ENCODE assay signal across 29 cellular contexts in the genomic region with DNA sequence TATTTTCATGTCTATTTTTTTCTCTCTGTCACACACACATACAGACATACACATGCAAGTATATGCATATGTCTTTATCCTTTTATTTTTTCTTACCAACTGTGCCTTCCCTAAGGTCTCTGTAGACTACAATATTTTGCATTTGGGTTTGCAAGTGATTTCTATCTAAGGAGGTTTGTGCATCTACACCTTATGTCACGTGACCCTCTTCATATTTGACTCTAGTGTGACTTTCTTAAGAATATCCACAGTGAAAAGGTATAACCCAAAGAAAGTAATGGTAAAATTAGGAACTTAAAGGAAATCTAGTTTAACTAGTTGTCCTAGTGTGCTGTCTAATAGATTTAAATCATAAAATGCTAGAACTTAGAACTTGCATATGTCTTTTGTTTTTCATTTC.
"Had no signal": no experiment of that assay in that cellular context is flagged by ENCODE, and none has a peak within 500 bp of the region (broad histone marks: within the 10 kb centered on the region; RNA-seq: fewer than 3 reads in every experiment).

No MANE protein-coding gene starts in this region.

- H3K36me3 ChIP-seq: stomach, suprapubic skin, thoracic aorta, thyroid gland, tibial artery, tibial nerve, transverse colon, upper lobe of left lung, upper lobe of right lung, uterus, vagina had no signal

- H3K27me3 Mint-ChIP-seq: stimulated activated memory B cell treated with anti-CD40 and anti-IgM and Interleukin-4, amounts not matched to agents 10 μg/mL and 1 μg/mL and 100 μg/mL, for 72 hours; stimulated activated naive B cell treated with anti-CD40 and anti-IgM and Interleukin-4, amounts not matched to agents 10 μg/mL and 1 μg/mL and 100 μg/mL, for 72 hours; stimulated activated naive CD8-positive, alpha-beta T cell treated with anti-CD3 and anti-CD28 coated beads, Interleukin-15, amount 100 ng/mL, for 72 hours; stimulated activated naive CD8-positive, alpha-beta T cell treated with anti-CD3 and anti-CD28 coated beads, Interleukin-15, Interleukin-2, amounts not matched to agents 100 ng/mL and 50 ng/mL, for 24 hours; type B pancreatic cell had no signal

- H3K27me3 ChIP-seq: stomach, suprapubic skin, testis, thyroid gland, tibial artery, tibial nerve, transverse colon, upper lobe of left lung, upper lobe of right lung, uterus, vagina had no signal

- H3K9me3 ChIP-seq: stomach, suprapubic skin, testis, thoracic aorta, thyroid gland, tibial artery, tibial nerve, transverse colon, upper lobe of left lung, upper lobe of right lung, uterus, vagina had no signal

- H3K36me3 Mint-ChIP-seq: stimulated activated effector memory CD8-positive, alpha-beta T cell treated with anti-CD3 and anti-CD28 coated beads, Interleukin-12 subunit alpha, Interleukin-12 subunit beta, amount 100 ng/mL, for 72 hours; stimulated activated memory B cell treated with anti-CD40 and anti-IgM and Interleukin-4, amounts not matched to agents 10 μg/mL and 1 μg/mL and 100 μg/mL, for 72 hours; stimulated activated naive B cell treated with anti-CD40 and anti-IgM and Interleukin-4, amounts not matched to agents 10 μg/mL and 1 μg/mL and 100 μg/mL, for 72 hours; type B pancreatic cell had no signal

- H3K4me3 Mint-ChIP-seq: stimulated activated effector memory CD8-positive, alpha-beta T cell treated with anti-CD3 and anti-CD28 coated beads, Interleukin-12 subunit alpha, Interleukin-12 subunit beta, amount 100 ng/mL, for 72 hours; stimulated activated memory B cell treated with anti-CD40 and anti-IgM and Interleukin-4, amounts not matched to agents 10 μg/mL and 1 μg/mL and 100 μg/mL, for 72 hours; stimulated activated naive B cell treated with anti-CD40 and anti-IgM and Interleukin-4, amounts not matched to agents 10 μg/mL and 1 μg/mL and 100 μg/mL, for 72 hours; stimulated activated naive CD8-positive, alpha-beta T cell treated with anti-CD3 and anti-CD28 coated beads, Interleukin-15, amount 100 ng/mL, for 72 hours; stimulated activated naive CD8-positive, alpha-beta T cell treated with anti-CD3 and anti-CD28 coated beads, Interleukin-15, Interleukin-2, amounts not matched to agents 100 ng/mL and 50 ng/mL, for 24 hours; type B pancreatic cell had no signal

- H3K27ac ChIP-seq: stomach, suprapubic skin, testis, thoracic aorta, thyroid gland, tibial artery, tibial nerve, transverse colon, upper lobe of left lung, upper lobe of right lung, uterus, vagina had no signal

- DNase-seq: stimulated activated CD4-positive, alpha-beta T cell treated with anti-CD3 and anti-CD28 coated beads, Interleukin-2, amount 100 ng/mL, for 48 hours; stimulated activated CD4-positive, alpha-beta T cell treated with anti-CD3 and anti-CD28 coated beads, Interleukin-4, amount 100 ng/mL, for 1 hour; stimulated activated CD4-positive, alpha-beta T cell treated with anti-CD3 and anti-CD28 coated beads, Interleukin-4, amount 100 ng/mL, for 24 hours; stimulated activated CD4-positive, alpha-beta T cell treated with anti-CD3 and anti-CD28 coated beads, Interleukin-4, amount 100 ng/mL, for 4 hours; stimulated activated CD8-positive, alpha-beta memory T cell treated with anti-CD3 and anti-CD28 coated beads, Interleukin-4, amount 100 ng/mL, for 48 hours; stimulated activated naive B cell treated with anti-CD40 and anti-IgM and Interleukin-4, amounts not matched to agents 10 μg/mL and 1 μg/mL and 100 μg/mL, for 72 hours; stimulated activated naive CD4-positive, alpha-beta T cell; stimulated activated naive CD4-positive, alpha-beta T cell treated with Interleukin-2 at 50 U/mL for 16 hours; stimulated activated naive CD8-positive, alpha-beta T cell treated with anti-CD3 and anti-CD28 coated beads, Interleukin-15, amount 100 ng/mL, for 72 hours; stimulated activated naive CD8-positive, alpha-beta T cell treated with anti-CD3 and anti-CD28 coated beads, Interleukin-15, Interleukin-2, amounts not matched to agents 100 U/mL and 50 U/mL, for 24 hours; stomach; substantia nigra; testis; thyroid gland; tibial artery; transverse colon; trophoblast cell; upper lobe of left lung; upper lobe of right lung; uterus had no signal

- FAIRE-seq: urothelium cell line had no signal

- ATAC-seq: stimulated activated effector memory CD8-positive, alpha-beta T cell treated with anti-CD3 and anti-CD28 coated beads, Interleukin-12 subunit alpha, Interleukin-12 subunit beta, amount 100 ng/mL, for 72 hours; stimulated activated naive B cell treated with anti-CD40 and anti-IgM and Interleukin-4, amounts not matched to agents 10 μg/mL and 1 μg/mL and 100 μg/mL, for 72 hours; stimulated activated naive CD8-positive, alpha-beta T cell treated with anti-CD3 and anti-CD28 coated beads, Interleukin-15, amount 100 ng/mL, for 72 hours; stimulated activated naive CD8-positive, alpha-beta T cell treated with anti-CD3 and anti-CD28 coated beads, Interleukin-15, Interleukin-2, amounts not matched to agents 100 U/mL and 50 U/mL, for 24 hours; upper lobe of right lung had no signal

- H3K9me3 Mint-ChIP-seq: type B pancreatic cell had no signal

- H3K4me3 ChIP-seq: stomach, suprapubic skin, testis, thoracic aorta, thyroid gland, tibial artery, tibial nerve, transverse colon, upper lobe of left lung, upper lobe of right lung, uterus, vagina had no signal

- H3K27ac Mint-ChIP-seq: stimulated activated effector memory CD8-positive, alpha-beta T cell treated with anti-CD3 and anti-CD28 coated beads, Interleukin-12 subunit alpha, Interleukin-12 subunit beta, amount 100 ng/mL, for 72 hours; stimulated activated memory B cell treated with anti-CD40 and anti-IgM and Interleukin-4, amounts not matched to agents 10 μg/mL and 1 μg/mL and 100 μg/mL, for 72 hours; stimulated activated naive B cell treated with anti-CD40 and anti-IgM and Interleukin-4, amounts not matched to agents 10 μg/mL and 1 μg/mL and 100 μg/mL, for 72 hours; stimulated activated naive CD8-positive, alpha-beta T cell treated with anti-CD3 and anti-CD28 coated beads, Interleukin-15, amount 100 ng/mL, for 72 hours; stimulated activated naive CD8-positive, alpha-beta T cell treated with anti-CD3 and anti-CD28 coated beads, Interleukin-15, Interleukin-2, amounts not matched to agents 100 ng/mL and 50 ng/mL, for 24 hours; type B pancreatic cell had no signal

- H3K4me1 Mint-ChIP-seq: stimulated activated effector memory CD8-positive, alpha-beta T cell treated with anti-CD3 and anti-CD28 coated beads, Interleukin-12 subunit alpha, Interleukin-12 subunit beta, amount 100 ng/mL, for 72 hours; stimulated activated memory B cell treated with anti-CD40 and anti-IgM and Interleukin-4, amounts not matched to agents 10 μg/mL and 1 μg/mL and 100 μg/mL, for 72 hours; stimulated activated naive B cell treated with anti-CD40 and anti-IgM and Interleukin-4, amounts not matched to agents 10 μg/mL and 1 μg/mL and 100 μg/mL, for 72 hours; stimulated activated naive CD8-positive, alpha-beta T cell treated with anti-CD3 and anti-CD28 coated beads, Interleukin-15, amount 100 ng/mL, for 72 hours had no signal

- H3K4me1 ChIP-seq: stomach, suprapubic skin, testis, thyroid gland, tibial artery, tibial nerve, transverse colon, upper lobe of left lung, upper lobe of right lung, uterus, vagina had no signal
